ENCODE assay signal across 1 cellular context in genomic region chr17:81550830-81551457, GRCh38.
TF ChIP-seq lines count a peak whose summit lies in the region.

No MANE protein-coding gene starts in this region.

TF ChIP-seq in HepG2, 621 proteins besides CTCF, POLR2A, EP300 and RAD21 (continued from another document):
- peak; percentile 22; the same call in 1 of the 2 replicates for TF ChIP-seq PITX1 (CRISPR knock-in tag; IDR thresholded peaks at IDR 0.05)
- TF ChIP-seq ZNF333 (CRISPR knock-in tag; IDR thresholded peaks at IDR 0.05; ENCODE audit: borderline replicate concordance): 0 out of 2 replicates have a peak, but pooled peaks have one; percentile 23
- TF ChIP-seq ZNF343 (CRISPR knock-in tag; IDR thresholded peaks at IDR 0.05): 0 out of 2 replicates have a peak, but pooled peaks have one; percentile 22
- no peak for TF ChIP-seq TARDBP (CRISPR knock-in tag; IDR thresholded peaks at IDR 0.05)
- peak; percentile 43; the same call in 1 of the 2 replicates for TF ChIP-seq ZNF280D (CRISPR knock-in tag; IDR thresholded peaks at IDR 0.05)
- no peak for TF ChIP-seq ZNF441 (CRISPR knock-in tag; IDR thresholded peaks at IDR 0.05; ENCODE audit: borderline replicate concordance)
- no peak for TF ChIP-seq ARNT (IDR thresholded peaks at IDR 0.05)
- no peak for TF ChIP-seq JUND (CRISPR knock-in tag; IDR thresholded peaks at IDR 0.05)
- no peak for TF ChIP-seq SALL2 (CRISPR knock-in tag; IDR thresholded peaks at IDR 0.05)
- no peak for TF ChIP-seq ZNF260 (CRISPR knock-in tag; IDR thresholded peaks at IDR 0.05; ENCODE audit: borderline replicate concordance, low read depth)
- TF ChIP-seq ZNF282 (IDR thresholded peaks at IDR 0.05; ENCODE audit: partially characterized antibody): no peak
- no peak for TF ChIP-seq TRIM24 (CRISPR knock-in tag; IDR thresholded peaks at IDR 0.05)
- TF ChIP-seq REXO4 (CRISPR knock-in tag; IDR thresholded peaks at IDR 0.05; ENCODE audit: borderline replicate concordance): no peak
- TF ChIP-seq TCF7 (IDR thresholded peaks at IDR 0.05; ENCODE audit: low read depth): no peak
- TF ChIP-seq ELF4 (CRISPR knock-in tag; IDR thresholded peaks at IDR 0.05; ENCODE audit: borderline replicate concordance): no peak
- no peak for TF ChIP-seq ZBTB37 (CRISPR knock-in tag; IDR thresholded peaks at IDR 0.05)
- TF ChIP-seq TAF15 (IDR thresholded peaks at IDR 0.05; ENCODE audit: low read depth, low read length, poor library complexity, severe bottlenecking): no peak
- no peak for TF ChIP-seq ZNF646 (CRISPR knock-in tag; IDR thresholded peaks at IDR 0.05)
- TF ChIP-seq DBP (CRISPR knock-in tag; IDR thresholded peaks at IDR 0.05; ENCODE audit: not compliant biosample characterization): no peak
- no peak for TF ChIP-seq ARID4A (CRISPR knock-in tag; IDR thresholded peaks at IDR 0.05; ENCODE audit: borderline replicate concordance)
- no peak for TF ChIP-seq MTA3 (CRISPR knock-in tag; IDR thresholded peaks at IDR 0.05)
- 0 out of 2 replicates have a peak, but pooled peaks have one; percentile 11 for TF ChIP-seq PHF20 (CRISPR knock-in tag; IDR thresholded peaks at IDR 0.05)
- no peak for TF ChIP-seq ZNF253 (CRISPR knock-in tag; IDR thresholded peaks at IDR 0.05; ENCODE audit: borderline replicate concordance)
- no peak for TF ChIP-seq ZNF782 (CRISPR knock-in tag; IDR thresholded peaks at IDR 0.05; ENCODE audit: borderline replicate concordance)
